8 cellular contexts compared by ENCODE assay signal in the genomic region with DNA sequence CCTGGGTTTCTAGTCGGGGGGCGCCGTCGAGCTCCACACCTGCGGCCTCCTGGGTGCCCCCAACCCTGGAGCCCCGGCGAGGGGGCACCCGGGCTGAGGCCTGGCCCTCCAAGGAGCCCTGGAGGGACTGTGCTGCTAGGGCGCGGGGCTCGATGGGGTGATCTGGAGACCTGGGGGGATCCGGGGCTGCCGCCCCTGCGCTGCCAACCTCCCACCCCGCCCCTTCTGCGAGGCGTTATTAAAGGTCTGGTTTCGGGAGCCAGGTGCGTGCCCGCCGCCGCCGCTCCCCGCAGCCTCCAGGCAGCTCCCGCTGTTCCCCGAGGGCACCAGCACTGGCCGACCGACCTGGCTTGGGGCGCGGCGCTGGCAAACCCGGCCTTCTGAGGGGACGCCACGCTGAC. TPM values are rescaled to one million over a fixed set of nuclear protein-coding genes. Genes with fewer than 3 reads are reported as not detected.
DNase-seq lines count a peak whose midpoint lies in the region; ATAC-seq and TF ChIP-seq lines count a peak whose summit lies in the region.

No MANE protein-coding gene starts in this region.

- no peaks in the 10 kb centered on the region for H3K27me3 Mint-ChIP-seq in activated CD4-positive, alpha-beta memory T cell treated with anti-CD3 and anti-CD28 coated beads for 36 hours

- no peak for ATAC-seq in omental fat pad (ENCODE audit: low FRiP score)

- peaks cover 29% of the 10 kb centered on the region for H3K4me1 Mint-ChIP-seq in activated CD4-positive, alpha-beta memory T cell treated with anti-CD3 and anti-CD28 coated beads for 36 hours (ENCODE audit: low read depth)

- peaks cover 11% of the 10 kb centered on the region for H3K36me3 Mint-ChIP-seq in activated CD4-positive, alpha-beta memory T cell treated with anti-CD3 and anti-CD28 coated beads for 36 hours

- no peak for TF ChIP-seq CTCF in omental fat pad (IDR thresholded peaks at IDR 0.05)

- H3K9ac ChIP-seq in subcutaneous abdominal adipose tissue (ENCODE audit: low read length in 5 of 5): peak overlapping the region in 4 of 5 donors; percentile 60 to 79 (median 78)

- no peak overlapping the region for H3K27ac Mint-ChIP-seq in activated CD4-positive, alpha-beta memory T cell treated with anti-CD3 and anti-CD28 coated beads for 36 hours

- H3K4me1 ChIP-seq in subcutaneous abdominal adipose tissue (ENCODE audit: control insufficient read depth in 5 of 5, insufficient read depth in 5 of 5, low read length in 5 of 5): peaks cover 3 to 37% (median 28%) of the 10 kb centered on the region in 5 donors

- no peak overlapping the region for H3K27ac ChIP-seq in subcutaneous abdominal adipose tissue (ENCODE audit: low read depth, low read length)

- no peaks in the 10 kb centered on the region for H3K9me3 Mint-ChIP-seq in activated CD4-positive, alpha-beta memory T cell treated with anti-CD3 and anti-CD28 coated beads for 36 hours

- no peaks in the 10 kb centered on the region for H3K27me3 ChIP-seq in subcutaneous abdominal adipose tissue (ENCODE audit: control insufficient read depth in 5 of 5, insufficient read depth in 4 of 5, low read length in 5 of 5)

- peak overlapping the region; percentile 45 for H3K4me3 Mint-ChIP-seq in activated CD4-positive, alpha-beta memory T cell treated with anti-CD3 and anti-CD28 coated beads for 36 hours

- H3K4me3 ChIP-seq in subcutaneous abdominal adipose tissue (ENCODE audit: low read depth in 1 of 5, low read length in 5 of 5): peak overlapping the region in 4 of 5 donors; percentile 32 to 77 (median 74)

- intact Hi-C loops in activated CD4-positive, alpha-beta memory T cell treated with anti-CD3 and anti-CD28 coated beads for 36 hours (cut with micrococcal nuclease): loop anchor here (5.0 kb wide), 1 partner anchor 304 kb away; no protein-coding TSS in a partner anchor

- CTCF ChIA-PET in activated CD4-positive, alpha-beta memory T cell treated with anti-CD3 and anti-CD28 coated beads for 36 hours (lab: Charles Lee): interaction anchor here (1.0 to 1.8 kb wide), 2 partner anchors 148 to 151 kb away, joined by 3 to 9 read pairs; no protein-coding TSS in a partner anchor

- H3K9me3 ChIP-seq in subcutaneous abdominal adipose tissue (ENCODE audit: control insufficient read depth in 5 of 5, low read length in 5 of 5): no peaks in the 10 kb centered on the region

- POLR2A ChIA-PET in activated CD4-positive, alpha-beta memory T cell treated with anti-CD3 and anti-CD28 coated beads for 36 hours (lab: Charles Lee): no interaction called here

- DNase-seq in NCI-H748 (lab: John Stamatoyannopoulos, UW; ENCODE audit: unreplicated experiment) (peak; percentile 27), NCI-H748 treated with DMSO at 0.1 percent for 48 hours (lab: John Stamatoyannopoulos, UW) (no peak), islet precursor cell (peak; percentile 54), DMS 273 (lab: John Stamatoyannopoulos, UW; ENCODE audit: unreplicated experiment) (no peak), omental fat pad (ENCODE audit: low spot score) (no peak), iPS-NIHi11 (ENCODE audit: low spot score) (no peak)
- no peak for DNase-seq in activated CD4-positive, alpha-beta memory T cell treated with anti-CD3 and anti-CD28 coated beads for 36 hours

- H3K36me3 ChIP-seq in subcutaneous abdominal adipose tissue (ENCODE audit: control insufficient read depth in 5 of 5, insufficient read depth in 5 of 5, low read length in 5 of 5): peaks cover 5 to 25% (median 25%) of the 10 kb centered on the region in 5 donors

RNA-seq across cellular contexts. Expression of a gene that starts 0.7 kb away (rescaled TPM):
- 10 to 100 TPM; 14.3 TPM for total RNA-seq in activated CD4-positive, alpha-beta memory T cell treated with anti-CD3 and anti-CD28 coated beads for 36 hours
- total RNA-seq in omental fat pad: 10 to 100 TPM; 17.5 to 48.9 (median 19.8) TPM

Comparison
In these comparisons a context has a peak if more than half of its experiments do, and no peak if none do; other contexts are left out.
1. DNase-seq: peak in NCI-H748 (single experiment) and islet precursor cell (single experiment); none in NCI-H748 treated with DMSO at 0.1 percent for 48 hours (single experiment), activated CD4-positive, alpha-beta memory T cell treated with anti-CD3 and anti-CD28 coated beads for 36 hours (single experiment), DMS 273 (single experiment), omental fat pad (single experiment) and iPS-NIHi11 (single experiment).